In genomic region chr7:72153132-72153512, GRCh38 we compare ENCODE assay signal across 14 cellular contexts.
"Had no signal": no experiment of that assay in that cellular context is flagged by ENCODE, and none has a peak within 500 bp of the region (broad histone marks: within the 10 kb centered on the region; RNA-seq: fewer than 3 reads in every experiment).

No MANE protein-coding gene starts in this region.

- H3K4me1 ChIP-seq: colonic mucosa, psoas muscle had no signal

- H3K27me3 ChIP-seq: colonic mucosa had no signal

- H3K36me3 Mint-ChIP-seq: activated CD8-positive, alpha-beta memory T cell treated with anti-CD3 and anti-CD28 coated beads, Interleukin-2, amount 10 ng/mL, durations not matched to agents 7 days and 5 days; activated naive CD8-positive, alpha-beta T cell treated with anti-CD3 and anti-CD28 coated beads for 36 hours; stimulated activated naive B cell treated with anti-CD40 and anti-IgM and Interleukin-4, amounts not matched to agents 10 μg/mL and 1 μg/mL and 100 μg/mL, for 72 hours; type B pancreatic cell had no signal

- H3K9me3 ChIP-seq: colonic mucosa, psoas muscle had no signal

- H3K36me3 ChIP-seq: colonic mucosa had no signal

- H3K9me3 Mint-ChIP-seq: stimulated activated naive B cell treated with anti-CD40 and anti-IgM and Interleukin-4, amounts not matched to agents 10 μg/mL and 1 μg/mL and 100 μg/mL, for 72 hours; type B pancreatic cell had no signal

- ATAC-seq: activated CD4-positive, alpha-beta T cell treated with anti-CD3 and anti-CD28 coated beads for 36 hours; activated CD8-positive, alpha-beta memory T cell treated with anti-CD3 and anti-CD28 coated beads, Interleukin-2, amount 10 ng/mL, durations not matched to agents 7 days and 5 days; stimulated activated naive B cell treated with anti-CD40 and anti-IgM and Interleukin-4, amounts not matched to agents 10 μg/mL and 1 μg/mL and 100 μg/mL, for 72 hours; WTC11 had no signal

- H3K27me3 Mint-ChIP-seq: activated CD4-positive, alpha-beta T cell treated with anti-CD3 and anti-CD28 coated beads for 36 hours; activated CD8-positive, alpha-beta memory T cell treated with anti-CD3 and anti-CD28 coated beads, Interleukin-2, amount 10 ng/mL, durations not matched to agents 7 days and 5 days; activated naive CD8-positive, alpha-beta T cell treated with anti-CD3 and anti-CD28 coated beads for 36 hours; stimulated activated naive B cell treated with anti-CD40 and anti-IgM and Interleukin-4, amounts not matched to agents 10 μg/mL and 1 μg/mL and 100 μg/mL, for 72 hours had no signal

- H3K4me3 Mint-ChIP-seq: activated CD4-positive, alpha-beta T cell treated with anti-CD3 and anti-CD28 coated beads for 36 hours; activated CD8-positive, alpha-beta memory T cell treated with anti-CD3 and anti-CD28 coated beads, Interleukin-2, amount 10 ng/mL, durations not matched to agents 7 days and 5 days; activated naive CD8-positive, alpha-beta T cell treated with anti-CD3 and anti-CD28 coated beads for 36 hours; stimulated activated naive B cell treated with anti-CD40 and anti-IgM and Interleukin-4, amounts not matched to agents 10 μg/mL and 1 μg/mL and 100 μg/mL, for 72 hours; type B pancreatic cell; WTC11 had no signal

- H3K4me3 ChIP-seq: colonic mucosa, psoas muscle had no signal

- DNase-seq: activated CD4-positive, alpha-beta T cell treated with anti-CD3 and anti-CD28 coated beads for 36 hours; activated CD4-positive, alpha-beta T cell treated with anti-CD3 and anti-CD28 coated beads, Interleukin-2, amount 50 U/mL, for 48 hours; activated CD8-positive, alpha-beta memory T cell treated with anti-CD3 and anti-CD28 coated beads, Interleukin-2, amount 10 ng/mL, durations not matched to agents 7 days and 5 days; activated naive CD4-positive, alpha-beta T cell; activated naive CD8-positive, alpha-beta T cell treated with anti-CD3 and anti-CD28 coated beads for 36 hours; amniotic stem cell; colonic mucosa; erythroblast; islet precursor cell; psoas muscle; stimulated activated CD4-positive, alpha-beta T cell treated with anti-CD3 and anti-CD28 coated beads, Interleukin-4, amount 100 ng/mL, for 24 hours; stimulated activated naive B cell treated with anti-CD40 and anti-IgM and Interleukin-4, amounts not matched to agents 10 μg/mL and 1 μg/mL and 100 μg/mL, for 72 hours had no signal

- H3K27ac ChIP-seq: colonic mucosa, psoas muscle had no signal

- H3K27ac Mint-ChIP-seq: activated CD4-positive, alpha-beta T cell treated with anti-CD3 and anti-CD28 coated beads for 36 hours; activated CD8-positive, alpha-beta memory T cell treated with anti-CD3 and anti-CD28 coated beads, Interleukin-2, amount 10 ng/mL, durations not matched to agents 7 days and 5 days; activated naive CD8-positive, alpha-beta T cell treated with anti-CD3 and anti-CD28 coated beads for 36 hours; stimulated activated naive B cell treated with anti-CD40 and anti-IgM and Interleukin-4, amounts not matched to agents 10 μg/mL and 1 μg/mL and 100 μg/mL, for 72 hours; type B pancreatic cell; WTC11 had no signal

- H3K4me1 Mint-ChIP-seq: activated CD4-positive, alpha-beta T cell treated with anti-CD3 and anti-CD28 coated beads for 36 hours; activated CD8-positive, alpha-beta memory T cell treated with anti-CD3 and anti-CD28 coated beads, Interleukin-2, amount 10 ng/mL, durations not matched to agents 7 days and 5 days; activated naive CD8-positive, alpha-beta T cell treated with anti-CD3 and anti-CD28 coated beads for 36 hours; stimulated activated naive B cell treated with anti-CD40 and anti-IgM and Interleukin-4, amounts not matched to agents 10 μg/mL and 1 μg/mL and 100 μg/mL, for 72 hours had no signal
